Comparison of ENCODE assay signal across 11 cellular contexts in the genomic region with DNA sequence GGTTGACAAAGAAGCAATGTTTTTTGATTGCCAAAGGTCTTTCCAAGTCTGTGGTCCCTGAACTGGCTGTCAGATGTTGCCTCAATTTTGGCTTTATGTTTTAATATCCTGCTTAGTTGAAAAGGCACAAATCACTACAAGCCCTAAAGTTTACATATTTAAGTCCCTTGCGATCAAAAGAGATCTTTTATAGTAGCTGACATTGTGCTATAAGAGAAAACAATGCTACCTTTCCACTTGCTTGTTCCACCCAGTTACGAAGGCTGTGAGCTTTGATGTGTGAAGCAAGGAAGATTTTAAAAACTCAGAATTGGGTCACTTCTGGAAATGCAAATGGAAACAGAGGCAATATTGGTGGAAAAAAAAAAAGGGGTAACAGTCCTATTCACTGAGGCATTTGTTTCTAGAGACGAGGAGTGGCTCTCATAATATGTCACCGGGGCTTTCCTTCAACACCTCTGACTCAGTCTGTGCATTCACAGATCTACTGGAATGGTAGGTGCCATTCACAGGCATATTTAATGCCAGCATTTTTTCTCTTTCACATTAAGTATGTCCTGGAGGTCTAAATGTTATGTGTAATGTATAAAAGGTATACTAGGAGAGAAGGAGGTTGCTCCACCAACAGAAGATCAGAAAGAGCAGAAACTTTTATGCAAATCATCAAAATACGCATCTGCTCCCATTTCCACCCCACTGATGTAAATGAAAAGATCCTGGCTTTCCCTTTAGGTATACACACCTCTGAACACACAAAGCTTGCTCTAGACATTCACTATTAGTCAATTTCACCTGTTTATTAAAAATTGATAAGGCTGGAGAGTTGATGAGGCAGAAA.
DNase-seq lines count a peak whose midpoint lies in the region; ATAC-seq lines count a peak whose summit lies in the region.
"Had no signal": no experiment of that assay in that cellular context is flagged by ENCODE, and none has a peak within 500 bp of the region (broad histone marks: within the 10 kb centered on the region; RNA-seq: fewer than 3 reads in every experiment).

No MANE protein-coding gene starts in this region.

- H3K4me1 ChIP-seq in CD8-positive, alpha-beta memory T cell (ENCODE audit: insufficient read depth, low read length), result no peaks in the 10 kb centered on the region

- no peak overlapping the region for H3K4me3 ChIP-seq in CD8-positive, alpha-beta memory T cell (ENCODE audit: low read length)

- CTCF ChIA-PET in activated naive CD4-positive, alpha-beta T cell treated with anti-CD3 and anti-CD28 coated beads, Interleukin-2, amount 10 ng/mL, durations not matched to agents 7 days and 5 days (lab: Charles Lee), result interaction anchor here (0.7 kb wide), 1 partner anchor 74 kb away, joined by 3 read pairs; no protein-coding TSS in a partner anchor
- CTCF ChIA-PET in CD8-positive, alpha-beta memory T cell (lab: Charles Lee), result no interaction called here

- H3K27ac ChIP-seq in CD8-positive, alpha-beta memory T cell (ENCODE audit: low read depth, low read length), result no peak overlapping the region
- H3K27ac ChIP-seq: C4-2B had no signal

- H3K4me3 Mint-ChIP-seq in activated naive CD4-positive, alpha-beta T cell treated with anti-CD3 and anti-CD28 coated beads, Interleukin-2, amount 10 ng/mL, durations not matched to agents 7 days and 5 days, result no peak overlapping the region
- H3K4me3 Mint-ChIP-seq in CD8-positive, alpha-beta memory T cell, result no peak overlapping the region

- H3K27ac Mint-ChIP-seq in activated naive CD4-positive, alpha-beta T cell treated with anti-CD3 and anti-CD28 coated beads, Interleukin-2, amount 10 ng/mL, durations not matched to agents 7 days and 5 days, result peak overlapping the region; percentile 2
- H3K27ac Mint-ChIP-seq in CD8-positive, alpha-beta memory T cell, result no peak overlapping the region

- no peaks in the 10 kb centered on the region for H3K36me3 ChIP-seq in CD8-positive, alpha-beta memory T cell (ENCODE audit: insufficient read depth, low read length)

- H3K36me3 Mint-ChIP-seq in activated naive CD4-positive, alpha-beta T cell treated with anti-CD3 and anti-CD28 coated beads, Interleukin-2, amount 10 ng/mL, durations not matched to agents 7 days and 5 days, result no peaks in the 10 kb centered on the region
- peaks cover 0 to 4% (median 0%) of the 10 kb centered on the region in 3 donors for H3K36me3 Mint-ChIP-seq in CD8-positive, alpha-beta memory T cell

- H3K27me3 ChIP-seq in CD8-positive, alpha-beta memory T cell (ENCODE audit: insufficient read depth, low read length, poor library complexity, severe bottlenecking), result no peaks in the 10 kb centered on the region

- no peaks in the 10 kb centered on the region for H3K9me3 ChIP-seq in CD8-positive, alpha-beta memory T cell (ENCODE audit: low read length)

- in situ Hi-C loops in Caki2 (cut with HindIII; ENCODE audit: low pct_unique_long_range_greater_than_20kb, low sequenced_read_pairs), result no loop called here

- POLR2A ChIA-PET in CD8-positive, alpha-beta memory T cell (lab: Charles Lee), result interaction anchor here (1.0 kb wide), 1 partner anchor 13 kb away, joined by 3 read pairs; no protein-coding TSS in a partner anchor

- H3K27me3 Mint-ChIP-seq in activated naive CD4-positive, alpha-beta T cell treated with anti-CD3 and anti-CD28 coated beads, Interleukin-2, amount 10 ng/mL, durations not matched to agents 7 days and 5 days, result peaks cover 4% of the 10 kb centered on the region
- H3K27me3 Mint-ChIP-seq in CD8-positive, alpha-beta memory T cell, result peaks cover 6 to 7% of the 10 kb centered on the region in 2 donors

- DNase-seq in Caki2 (ENCODE audit: low read depth) (peak; percentile 10), NCI-H1436 (lab: John Stamatoyannopoulos, UW) (no peak)
- no peak for DNase-seq in activated naive CD4-positive, alpha-beta T cell treated with anti-CD3 and anti-CD28 coated beads, Interleukin-2, amount 10 ng/mL, durations not matched to agents 7 days and 5 days
- DNase-seq in activated effector memory CD4-positive, alpha-beta T cell treated with Interleukin-2 at 50 U/mL for 16 hours, result no peak
- no peak for DNase-seq in CD8-positive, alpha-beta memory T cell
- DNase-seq: NCI-H2029 treated with DMSO at 0.1 percent for 48 hours, trophoblast cell had no signal

- no peaks in the 10 kb centered on the region for H3K4me1 Mint-ChIP-seq in activated naive CD4-positive, alpha-beta T cell treated with anti-CD3 and anti-CD28 coated beads, Interleukin-2, amount 10 ng/mL, durations not matched to agents 7 days and 5 days
- no peaks in the 10 kb centered on the region for H3K4me1 Mint-ChIP-seq in CD8-positive, alpha-beta memory T cell

- ATAC-seq in GM19035 (IDR thresholded peaks at IDR 0.05; ENCODE audit: unreplicated experiment) (peak; percentile 81), HG02973 (IDR thresholded peaks at IDR 0.05; ENCODE audit: unreplicated experiment) (peak; percentile 94), HG03097 (IDR thresholded peaks at IDR 0.05; ENCODE audit: low FRiP score, unreplicated experiment) (no peak)

- no peaks in the 10 kb centered on the region for H3K9me3 Mint-ChIP-seq in activated naive CD4-positive, alpha-beta T cell treated with anti-CD3 and anti-CD28 coated beads, Interleukin-2, amount 10 ng/mL, durations not matched to agents 7 days and 5 days
- H3K9me3 Mint-ChIP-seq in CD8-positive, alpha-beta memory T cell, result no peaks in the 10 kb centered on the region
